8 cellular contexts compared by ENCODE assay signal in the genomic region with DNA sequence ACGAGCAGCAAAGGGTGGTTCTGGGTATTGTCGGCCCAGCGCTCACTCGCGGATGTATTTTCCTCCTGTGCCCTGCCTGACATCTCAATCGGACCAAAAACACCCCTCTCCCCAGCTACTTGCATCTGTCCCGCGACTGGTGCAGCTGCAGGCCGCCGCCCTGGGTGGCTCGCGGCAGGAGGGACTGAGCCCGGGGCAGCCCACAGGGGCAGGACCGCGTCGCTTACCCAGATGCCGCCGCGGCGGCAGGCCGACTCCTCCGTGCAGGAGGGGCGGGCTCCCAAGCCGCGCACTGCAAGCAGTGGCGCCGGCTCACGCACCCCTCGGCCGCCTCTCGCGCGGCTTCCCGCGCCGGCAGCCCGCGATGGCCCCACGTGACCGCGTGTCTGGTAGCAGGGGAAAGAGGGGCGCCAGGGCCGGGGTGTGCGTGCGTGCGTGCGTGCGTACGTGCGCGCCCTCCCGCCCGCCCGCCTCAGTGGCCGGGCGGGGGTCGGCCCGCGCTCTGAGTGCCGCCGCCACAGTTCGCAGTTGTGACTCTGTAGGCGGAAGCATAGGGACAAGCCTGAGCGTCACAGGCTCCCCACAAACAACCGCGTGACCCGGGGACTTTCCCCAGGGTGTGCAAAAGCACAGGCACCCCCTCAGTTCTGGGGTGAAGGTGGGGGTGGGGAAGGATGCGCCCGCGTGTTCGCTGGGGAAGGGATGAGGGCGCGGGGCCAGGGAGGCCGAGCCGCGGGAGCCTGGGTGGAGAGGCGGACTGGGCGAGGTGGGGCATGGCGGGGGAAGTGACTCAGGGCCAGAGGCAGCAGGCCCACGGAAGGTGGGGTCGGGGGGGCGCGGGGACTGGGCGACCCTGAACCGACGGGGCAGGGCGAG. TPM values are rescaled to one million over a fixed set of nuclear protein-coding genes. Genes with fewer than 3 reads are reported as not detected.
A peak's percentile ranks its signal among the peaks of the same experiment; 100 is the strongest.
DNase-seq lines count a peak whose midpoint lies in the region; ATAC-seq and TF ChIP-seq lines count a peak whose summit lies in the region.

A gene with protein sequence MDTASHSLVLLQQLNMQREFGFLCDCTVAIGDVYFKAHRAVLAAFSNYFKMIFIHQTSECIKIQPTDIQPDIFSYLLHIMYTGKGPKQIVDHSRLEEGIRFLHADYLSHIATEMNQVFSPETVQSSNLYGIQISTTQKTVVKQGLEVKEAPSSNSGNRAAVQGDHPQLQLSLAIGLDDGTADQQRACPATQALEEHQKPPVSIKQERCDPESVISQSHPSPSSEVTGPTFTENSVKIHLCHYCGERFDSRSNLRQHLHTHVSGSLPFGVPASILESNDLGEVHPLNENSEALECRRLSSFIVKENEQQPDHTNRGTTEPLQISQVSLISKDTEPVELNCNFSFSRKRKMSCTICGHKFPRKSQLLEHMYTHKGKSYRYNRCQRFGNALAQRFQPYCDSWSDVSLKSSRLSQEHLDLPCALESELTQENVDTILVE (minus strand): TSS at position 405 of the 876 bp plus-strand sequence. CDS start 13,305 bp downstream, outside the sequence.

- H3K4me1 ChIP-seq in prostate gland (replicated peaks): peaks cover 6% of the 10 kb centered on the region

- ATAC-seq in HG02852 (IDR thresholded peaks at IDR 0.05; ENCODE audit: unreplicated experiment): peak; percentile 56
- ATAC-seq in left ventricle myocardium superior: peak; percentile 81

- intact Hi-C loops in T-helper 1 cell treated with Interleukin-12 subunit alpha and Interleukin-12 subunit beta and Interleukin-4 antibody, amounts not matched to agents 30 ng/mL and 1 ng/mL, for 36 hours (cut with micrococcal nuclease): loop anchor here (1.0 to 5.0 kb wide), 14 partner anchors 8 to 1026 kb away; a partner anchor contains a TSS
- intact Hi-C loops in left ventricle myocardium superior (cut with micrococcal nuclease): no loop called here
- intact Hi-C loops in prostate gland (cut with DNase I): no loop called here

- in situ Hi-C loops in GM13977 (cut with MboI; ENCODE audit: low pct_unique_long_range_greater_than_20kb, low sequenced_read_pairs, unreplicated experiment): no loop called here

- no peaks in the 10 kb centered on the region for H3K36me3 ChIP-seq in prostate gland

- peak; percentile 89 for DNase-seq in GM13977 (ENCODE audit: low spot score)
- DNase-seq in NCI-H1436 treated with DMSO at 0.1 percent for 48 hours (lab: John Stamatoyannopoulos, UW): peak; percentile 56
- DNase-seq in amniotic epithelial cell (ENCODE audit: low read depth): peak; percentile 90
- peak; percentile 95 for DNase-seq in left ventricle myocardium superior
- DNase-seq in prostate gland (ENCODE audit: low spot score): peak; percentile 83
- DNase-seq in ureter (ENCODE audit: low spot score): peak; percentile 90

- TF ChIP-seq CTCF in GM13977 (IDR thresholded peaks at IDR 0.05; ENCODE audit: extremely low read depth, insufficient read depth, missing control alignments) (no peak), prostate gland (IDR thresholded peaks at IDR 0.05) (peak in 1 of 4 experiments; percentile 15)

- H3K27ac ChIP-seq in prostate gland: peak within 1 kb of the TSS; percentile 98 to 99

- H3K27me3 ChIP-seq in prostate gland (replicated peaks; ENCODE audit: insufficient read depth): no peaks in the 10 kb centered on the region

- H3K4me3 ChIP-seq in prostate gland: peak within 1 kb of the TSS; percentile 87 to 92

- no peaks in the 10 kb centered on the region for H3K9me3 ChIP-seq in prostate gland

- WGBS in prostate gland: 1% methylated on average over 62 of the region's 87 CpGs

- peak; percentile 79 for TF ChIP-seq POLR2A in prostate gland (IDR thresholded peaks at IDR 0.05)

RNA-seq across cellular contexts. Expression of the gene that starts here (rescaled TPM):
- total RNA-seq in T-helper 1 cell treated with Interleukin-12 subunit alpha and Interleukin-12 subunit beta and Interleukin-4 antibody, amounts not matched to agents 30 ng/mL and 1 ng/mL, for 36 hours: 28.2 and 28.3 TPM in 2 replicates
- total RNA-seq in left ventricle myocardium superior (17.1 TPM), prostate gland (10 to 100 TPM; 10.2 to 20.2 TPM), ureter (23.8 TPM)

Comparison
In these comparisons a context has a peak if more than half of its experiments do, and no peak if none do; other contexts are left out.
1. Peak in every context shown above with its lines: DNase-seq, ATAC-seq, H3K4me3 ChIP-seq and H3K27ac ChIP-seq.